8 cellular contexts compared by ENCODE assay signal in genomic region chr6:33417903-33418689, GRCh38. TPM values are rescaled to one million over a fixed set of nuclear protein-coding genes. Genes with fewer than 3 reads are reported as not detected.
A peak's percentile ranks its signal among the peaks of the same experiment; 100 is the strongest.
DNase-seq lines count a peak whose midpoint lies in the region; ATAC-seq and TF ChIP-seq lines count a peak whose summit lies in the region.

Gene CUTA, minus strand, starts transcription at chr6:33418107. Its CDS starts 107 bp downstream, at chr6:33418000.

- H3K27ac ChIP-seq in PC-3 (ENCODE audit: low read length) (peak within 1 kb of the TSS; percentile 82), mucosa of rectum (ENCODE audit: low read depth in 2 of 2, low read length in 2 of 2) (peak within 1 kb of the TSS; percentile 93 to 98)

- peaks cover 18% of the 10 kb centered on the region; the same call in 1 of the 2 replicates for H3K36me3 ChIP-seq in PC-3 (ENCODE audit: low read depth, low read length)
- peaks cover 22 to 31% of the 10 kb centered on the region in 2 donors for H3K36me3 ChIP-seq in mucosa of rectum (ENCODE audit: control insufficient read depth in 2 of 2, insufficient read depth in 2 of 2, low read length in 2 of 2)

- POLR2A ChIA-PET in PC-3 (lab: Charles Lee; ENCODE audit: unreplicated experiment) = interaction anchor here (0.6 kb wide), 2 partner anchors 649 to 823 kb away, joined by 3 to 6 read pairs; no protein-coding TSS in a partner anchor

- no peaks in the 10 kb centered on the region for H3F3A ChIP-seq in PC-3 (ENCODE audit: low read length, unreplicated experiment)

- no peaks in the 10 kb centered on the region for H3K9me2 ChIP-seq in PC-3 (replicated peaks; ENCODE audit: low read length)

- peak within 1 kb of the TSS; percentile 86 for H3K9ac ChIP-seq in PC-3 (ENCODE audit: low read length)
- H3K9ac ChIP-seq in mucosa of rectum (ENCODE audit: low read depth in 1 of 2, low read length in 2 of 2) = peak within 1 kb of the TSS; percentile 82 to 92

- no peaks in the 10 kb centered on the region for H4K20me1 ChIP-seq in PC-3 (ENCODE audit: low read length)

- BruUV-seq in PC-3 (replicated peaks; lab: Mats Ljungman, UMichigan) = no TSS peak

- no peak for TF ChIP-seq EP300 in Ishikawa (IDR thresholded peaks at IDR 0.05; ENCODE audit: borderline replicate concordance)

- H3K4me3 ChIP-seq in PC-3 (ENCODE audit: low read length) (peak within 1 kb of the TSS; percentile 81), epithelial cell of proximal tubule (ENCODE audit: low read depth, low read length) (peak within 1 kb of the TSS; percentile 96), mucosa of rectum (ENCODE audit: low read length in 2 of 2) (peak within 1 kb of the TSS; percentile 72 to 93)

- peak; percentile 100 for DNase-seq in DMS153 (lab: John Stamatoyannopoulos, UW)
- DNase-seq in PC-3 = peak; percentile 99
- DNase-seq in activated T-cell treated with anti-CD3 and anti-CD28 coated beads, Interleukin-2, amount 50 U/mL, for 1 hour = peak; percentile 97
- peak; percentile 95 for DNase-seq in epithelial cell of proximal tubule (ENCODE audit: low read depth)
- DNase-seq in stimulated activated CD8-positive, alpha-beta memory T cell treated with anti-CD3 and anti-CD28 coated beads, Interleukin-7, amount 100 ng/mL, for 1 hour (ENCODE audit: low read depth in 2 of 2) = peak; percentile 95 to 98

- intact Hi-C loops in PC-3 (cut with micrococcal nuclease) = loop anchor here (1.0 to 10.0 kb wide), 2 partner anchors 8 to 213 kb away; partner anchors contain the start of genes HSD17B8, RING1, RXRB and SLC39A7

- CTCF ChIA-PET in PC-3 (lab: Charles Lee) = interaction anchor here (0.7 kb wide), 1 partner anchor 1119 kb away, joined by 3 read pairs; no protein-coding TSS in a partner anchor

- H3K27me3 ChIP-seq in PC-3 (ENCODE audit: low read length) (no peaks in the 10 kb centered on the region), mucosa of rectum (ENCODE audit: control insufficient read depth in 2 of 2, insufficient read depth in 2 of 2, low read length in 2 of 2) (no peaks in the 10 kb centered on the region)

- H3K9me3 ChIP-seq in PC-3 (ENCODE audit: low read length) = no peaks in the 10 kb centered on the region
- H3K9me3 ChIP-seq in mucosa of rectum (ENCODE audit: control insufficient read depth in 2 of 2, low read length in 2 of 2) = no peaks in the 10 kb centered on the region

- TF ChIP-seq RAD21 in Ishikawa (IDR thresholded peaks at IDR 0.05; ENCODE audit: low read depth) = no peak

- H2AFZ ChIP-seq in PC-3 (ENCODE audit: low read length) = peak within 1 kb of the TSS; percentile 91

- TF ChIP-seq CTCF in PC-3 (conservative IDR thresholded peaks at IDR 0.05; ENCODE audit: low read depth, low read length) (peak; percentile 65), epithelial cell of proximal tubule (conservative IDR thresholded peaks at IDR 0.05; ENCODE audit: low read depth, low read length) (peak; percentile 45)

- H3K79me2 ChIP-seq in PC-3 (ENCODE audit: low read length) = peaks cover 27% of the 10 kb centered on the region

- H3K4me2 ChIP-seq in PC-3 (ENCODE audit: low read length) = peak within 1 kb of the TSS; percentile 99

- H3K4me1 ChIP-seq in PC-3 (ENCODE audit: insufficient read depth, low read length) = peaks cover 28% of the 10 kb centered on the region
- peaks cover 24 to 31% of the 10 kb centered on the region in 2 donors for H3K4me1 ChIP-seq in mucosa of rectum (ENCODE audit: control insufficient read depth in 2 of 2, insufficient read depth in 2 of 2, low read length in 2 of 2)

- ATAC-seq in GM21529 (IDR thresholded peaks at IDR 0.05; ENCODE audit: unreplicated experiment) = peak; percentile 77
- ATAC-seq in PC-3 = peak; percentile 90

TF ChIP-seq in Ishikawa, 13 proteins besides CTCF, POLR2A, EP300 and RAD21:
- TF ChIP-seq CEBPB (IDR thresholded peaks at IDR 0.05) (no peak), NFIC (IDR thresholded peaks at IDR 0.05) (no peak), TAF1 (IDR thresholded peaks at IDR 0.05; ENCODE audit: low read depth) (peak; percentile 35; the same call in 1 of the 2 replicates), MAX (IDR thresholded peaks at IDR 0.05) (peak; percentile 97), REST (IDR thresholded peaks at IDR 0.05; ENCODE audit: low read depth) (no peak), TEAD4 (IDR thresholded peaks at IDR 0.05) (peak; percentile 26; the same call in 1 of the 2 replicates), CREB1 (IDR thresholded peaks at IDR 0.05; ENCODE audit: low read depth) (no peak; the same call in none of the 2 replicates), FOXM1 (IDR thresholded peaks at IDR 0.05; ENCODE audit: borderline replicate concordance, low read depth) (no peak), TCF12 (IDR thresholded peaks at IDR 0.05; ENCODE audit: low read depth) (no peak), USF1 (IDR thresholded peaks at IDR 0.05) (peak; percentile 98), EGR1 (IDR thresholded peaks at IDR 0.05) (no peak), ZBTB7A (IDR thresholded peaks at IDR 0.05; ENCODE audit: low read depth) (peak; percentile 86; the same call in 1 of the 2 replicates), YY1 (IDR thresholded peaks at IDR 0.05; ENCODE audit: low read depth) (peak; percentile 76)

RNA-seq across cellular contexts. Expression of gene CUTA, which starts in this region (rescaled TPM):
- total RNA-seq in PC-3 (2014; rRNA removed) (227 and 242 TPM in 2 replicates), epithelial cell of proximal tubule (206 and 273 TPM in 2 replicates)

Comparison
In these comparisons a context has a peak if more than half of its experiments do, and no peak if none do; other contexts are left out.
1. Peak in every context shown above with its lines: DNase-seq, ATAC-seq, H3K4me3 ChIP-seq and H3K27ac ChIP-seq.